ENCODE assay signal across 1 cellular context in the genomic region with DNA sequence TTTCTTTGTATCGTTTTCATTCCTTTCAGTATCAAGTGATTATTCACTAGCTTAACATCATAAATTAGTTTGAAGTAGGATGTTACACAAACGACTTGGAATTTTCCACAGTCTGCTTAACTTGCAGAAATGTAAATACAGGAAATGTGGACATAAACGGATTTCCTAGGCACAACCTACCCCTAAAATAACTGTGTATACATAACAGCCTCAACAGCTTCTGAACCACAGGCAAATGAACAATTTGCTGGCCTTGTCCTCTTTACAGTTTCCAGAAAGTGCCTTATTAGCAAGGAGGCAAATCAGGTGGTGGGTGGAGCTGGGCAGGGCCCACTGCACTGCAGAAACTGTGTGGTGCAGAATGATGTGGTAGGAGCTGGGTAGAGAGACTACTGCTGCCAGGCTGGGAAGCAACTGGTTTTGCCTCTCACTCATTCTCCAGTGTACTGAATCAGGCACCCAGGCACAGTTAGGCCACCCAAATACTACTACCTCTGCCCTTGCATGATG.
TF ChIP-seq lines count a peak whose summit lies in the region.

No MANE protein-coding gene starts in this region.

TF ChIP-seq in HepG2, 621 proteins besides CTCF, POLR2A, EP300 and RAD21 (continued from another document and continues in another):
- TF ChIP-seq ZNF614 (CRISPR knock-in tag; IDR thresholded peaks at IDR 0.05; ENCODE audit: borderline replicate concordance) (peak; percentile 93), ZNF12 (CRISPR knock-in tag; IDR thresholded peaks at IDR 0.05) (peak; percentile 52; the same call in 1 of the 2 replicates), HMGXB3 (CRISPR knock-in tag; IDR thresholded peaks at IDR 0.05; ENCODE audit: borderline replicate concordance) (peak; percentile 69), PITX1 (CRISPR knock-in tag; IDR thresholded peaks at IDR 0.05) (peak; percentile 86), HNRNPL (IDR thresholded peaks at IDR 0.05; ENCODE audit: low read depth, low read length) (no peak), ZNF451 (CRISPR knock-in tag; IDR thresholded peaks at IDR 0.05) (no peak), GABPA (IDR thresholded peaks at IDR 0.05; ENCODE audit: low read depth, low read length) (no peak), GABPA (CRISPR knock-in tag; IDR thresholded peaks at IDR 0.05; ENCODE audit: low read depth) (peak; percentile 63), ZNF503 (CRISPR knock-in tag; IDR thresholded peaks at IDR 0.05) (peak; percentile 66; the same call in 1 of the 2 replicates), YEATS2 (CRISPR knock-in tag; IDR thresholded peaks at IDR 0.05; ENCODE audit: borderline replicate concordance) (peak; percentile 70; the same call in 1 of the 2 replicates), TEAD3 (CRISPR knock-in tag; optimal IDR thresholded peaks at IDR 0.05; ENCODE audit: borderline replicate concordance) (peak; percentile 68), ZFP36L1 (CRISPR knock-in tag; IDR thresholded peaks at IDR 0.05) (peak; percentile 72; the same call in 1 of the 2 replicates), FOXA1 (IDR thresholded peaks at IDR 0.05) (peak; percentile 64), FOXA1 (CRISPR knock-in tag; IDR thresholded peaks at IDR 0.05) (peak; percentile 91), ZNF710 (CRISPR knock-in tag; IDR thresholded peaks at IDR 0.05; ENCODE audit: borderline replicate concordance) (peak; percentile 20; the same call in 1 of the 2 replicates), ZMAT5 (CRISPR knock-in tag; IDR thresholded peaks at IDR 0.05; ENCODE audit: borderline replicate concordance, low read depth) (no peak), NFKBIZ (CRISPR knock-in tag; IDR thresholded peaks at IDR 0.05) (peak; percentile 86; the same call in 1 of the 2 replicates), CREM (IDR thresholded peaks at IDR 0.05) (peak; percentile 69; the same call in 1 of the 2 replicates), CREM (CRISPR knock-in tag; IDR thresholded peaks at IDR 0.05) (no peak), SAP130 (CRISPR knock-in tag; IDR thresholded peaks at IDR 0.05; ENCODE audit: low read depth) (peak; percentile 80), ZNF441 (CRISPR knock-in tag; IDR thresholded peaks at IDR 0.05; ENCODE audit: borderline replicate concordance) (peak; percentile 47; the same call in 1 of the 2 replicates), ZBTB14 (CRISPR knock-in tag; IDR thresholded peaks at IDR 0.05) (no peak), KMT2A (CRISPR knock-in tag; IDR thresholded peaks at IDR 0.05) (peak; percentile 65; the same call in 1 of the 2 replicates), FOXA3 (CRISPR knock-in tag; IDR thresholded peaks at IDR 0.05) (peak; percentile 94)
- TF ChIP-seq, protein P1, sequence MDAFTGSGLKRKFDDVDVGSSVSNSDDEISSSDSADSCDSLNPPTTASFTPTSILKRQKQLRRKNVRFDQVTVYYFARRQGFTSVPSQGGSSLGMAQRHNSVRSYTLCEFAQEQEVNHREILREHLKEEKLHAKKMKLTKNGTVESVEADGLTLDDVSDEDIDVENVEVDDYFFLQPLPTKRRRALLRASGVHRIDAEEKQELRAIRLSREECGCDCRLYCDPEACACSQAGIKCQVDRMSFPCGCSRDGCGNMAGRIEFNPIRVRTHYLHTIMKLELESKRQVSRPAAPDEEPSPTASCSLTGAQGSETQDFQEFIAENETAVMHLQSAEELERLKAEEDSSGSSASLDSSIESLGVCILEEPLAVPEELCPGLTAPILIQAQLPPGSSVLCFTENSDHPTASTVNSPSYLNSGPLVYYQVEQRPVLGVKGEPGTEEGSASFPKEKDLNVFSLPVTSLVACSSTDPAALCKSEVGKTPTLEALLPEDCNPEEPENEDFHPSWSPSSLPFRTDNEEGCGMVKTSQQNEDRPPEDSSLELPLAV (CRISPR knock-in tag; conservative IDR thresholded peaks at IDR 0.05; ENCODE audit: low read depth), result no peak
- TF ChIP-seq, protein P2, sequence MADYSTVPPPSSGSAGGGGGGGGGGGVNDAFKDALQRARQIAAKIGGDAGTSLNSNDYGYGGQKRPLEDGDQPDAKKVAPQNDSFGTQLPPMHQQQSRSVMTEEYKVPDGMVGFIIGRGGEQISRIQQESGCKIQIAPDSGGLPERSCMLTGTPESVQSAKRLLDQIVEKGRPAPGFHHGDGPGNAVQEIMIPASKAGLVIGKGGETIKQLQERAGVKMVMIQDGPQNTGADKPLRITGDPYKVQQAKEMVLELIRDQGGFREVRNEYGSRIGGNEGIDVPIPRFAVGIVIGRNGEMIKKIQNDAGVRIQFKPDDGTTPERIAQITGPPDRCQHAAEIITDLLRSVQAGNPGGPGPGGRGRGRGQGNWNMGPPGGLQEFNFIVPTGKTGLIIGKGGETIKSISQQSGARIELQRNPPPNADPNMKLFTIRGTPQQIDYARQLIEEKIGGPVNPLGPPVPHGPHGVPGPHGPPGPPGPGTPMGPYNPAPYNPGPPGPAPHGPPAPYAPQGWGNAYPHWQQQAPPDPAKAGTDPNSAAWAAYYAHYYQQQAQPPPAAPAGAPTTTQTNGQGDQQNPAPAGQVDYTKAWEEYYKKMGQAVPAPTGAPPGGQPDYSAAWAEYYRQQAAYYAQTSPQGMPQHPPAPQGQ (CRISPR knock-in tag; IDR thresholded peaks at IDR 0.05; ENCODE audit: borderline replicate concordance), result no peak
- TF ChIP-seq, protein P3, sequence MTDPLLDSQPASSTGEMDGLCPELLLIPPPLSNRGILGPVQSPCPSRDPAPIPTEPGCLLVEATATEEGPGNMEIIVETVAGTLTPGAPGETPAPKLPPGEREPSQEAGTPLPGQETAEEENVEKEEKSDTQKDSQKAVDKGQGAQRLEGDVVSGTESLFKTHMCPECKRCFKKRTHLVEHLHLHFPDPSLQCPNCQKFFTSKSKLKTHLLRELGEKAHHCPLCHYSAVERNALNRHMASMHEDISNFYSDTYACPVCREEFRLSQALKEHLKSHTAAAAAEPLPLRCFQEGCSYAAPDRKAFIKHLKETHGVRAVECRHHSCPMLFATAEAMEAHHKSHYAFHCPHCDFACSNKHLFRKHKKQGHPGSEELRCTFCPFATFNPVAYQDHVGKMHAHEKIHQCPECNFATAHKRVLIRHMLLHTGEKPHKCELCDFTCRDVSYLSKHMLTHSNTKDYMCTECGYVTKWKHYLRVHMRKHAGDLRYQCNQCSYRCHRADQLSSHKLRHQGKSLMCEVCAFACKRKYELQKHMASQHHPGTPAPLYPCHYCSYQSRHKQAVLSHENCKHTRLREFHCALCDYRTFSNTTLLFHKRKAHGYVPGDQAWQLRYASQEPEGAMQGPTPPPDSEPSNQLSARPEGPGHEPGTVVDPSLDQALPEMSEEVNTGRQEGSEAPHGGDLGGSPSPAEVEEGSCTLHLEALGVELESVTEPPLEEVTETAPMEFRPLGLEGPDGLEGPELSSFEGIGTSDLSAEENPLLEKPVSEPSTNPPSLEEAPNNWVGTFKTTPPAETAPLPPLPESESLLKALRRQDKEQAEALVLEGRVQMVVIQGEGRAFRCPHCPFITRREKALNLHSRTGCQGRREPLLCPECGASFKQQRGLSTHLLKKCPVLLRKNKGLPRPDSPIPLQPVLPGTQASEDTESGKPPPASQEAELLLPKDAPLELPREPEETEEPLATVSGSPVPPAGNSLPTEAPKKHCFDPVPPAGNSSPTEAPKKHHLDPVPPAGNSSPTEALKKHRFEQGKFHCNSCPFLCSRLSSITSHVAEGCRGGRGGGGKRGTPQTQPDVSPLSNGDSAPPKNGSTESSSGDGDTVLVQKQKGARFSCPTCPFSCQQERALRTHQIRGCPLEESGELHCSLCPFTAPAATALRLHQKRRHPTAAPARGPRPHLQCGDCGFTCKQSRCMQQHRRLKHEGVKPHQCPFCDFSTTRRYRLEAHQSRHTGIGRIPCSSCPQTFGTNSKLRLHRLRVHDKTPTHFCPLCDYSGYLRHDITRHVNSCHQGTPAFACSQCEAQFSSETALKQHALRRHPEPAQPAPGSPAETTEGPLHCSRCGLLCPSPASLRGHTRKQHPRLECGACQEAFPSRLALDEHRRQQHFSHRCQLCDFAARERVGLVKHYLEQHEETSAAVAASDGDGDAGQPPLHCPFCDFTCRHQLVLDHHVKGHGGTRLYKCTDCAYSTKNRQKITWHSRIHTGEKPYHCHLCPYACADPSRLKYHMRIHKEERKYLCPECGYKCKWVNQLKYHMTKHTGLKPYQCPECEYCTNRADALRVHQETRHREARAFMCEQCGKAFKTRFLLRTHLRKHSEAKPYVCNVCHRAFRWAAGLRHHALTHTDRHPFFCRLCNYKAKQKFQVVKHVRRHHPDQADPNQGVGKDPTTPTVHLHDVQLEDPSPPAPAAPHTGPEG (CRISPR knock-in tag; IDR thresholded peaks at IDR 0.05), result no peak
- TF ChIP-seq, protein P4, sequence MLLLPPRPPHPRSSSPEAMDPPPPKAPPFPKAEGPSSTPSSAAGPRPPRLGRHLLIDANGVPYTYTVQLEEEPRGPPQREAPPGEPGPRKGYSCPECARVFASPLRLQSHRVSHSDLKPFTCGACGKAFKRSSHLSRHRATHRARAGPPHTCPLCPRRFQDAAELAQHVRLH (CRISPR knock-in tag; IDR thresholded peaks at IDR 0.05; ENCODE audit: borderline replicate concordance, low read depth), result peak; percentile 68; the same call in 1 of the 2 replicates
